In the genomic region with DNA sequence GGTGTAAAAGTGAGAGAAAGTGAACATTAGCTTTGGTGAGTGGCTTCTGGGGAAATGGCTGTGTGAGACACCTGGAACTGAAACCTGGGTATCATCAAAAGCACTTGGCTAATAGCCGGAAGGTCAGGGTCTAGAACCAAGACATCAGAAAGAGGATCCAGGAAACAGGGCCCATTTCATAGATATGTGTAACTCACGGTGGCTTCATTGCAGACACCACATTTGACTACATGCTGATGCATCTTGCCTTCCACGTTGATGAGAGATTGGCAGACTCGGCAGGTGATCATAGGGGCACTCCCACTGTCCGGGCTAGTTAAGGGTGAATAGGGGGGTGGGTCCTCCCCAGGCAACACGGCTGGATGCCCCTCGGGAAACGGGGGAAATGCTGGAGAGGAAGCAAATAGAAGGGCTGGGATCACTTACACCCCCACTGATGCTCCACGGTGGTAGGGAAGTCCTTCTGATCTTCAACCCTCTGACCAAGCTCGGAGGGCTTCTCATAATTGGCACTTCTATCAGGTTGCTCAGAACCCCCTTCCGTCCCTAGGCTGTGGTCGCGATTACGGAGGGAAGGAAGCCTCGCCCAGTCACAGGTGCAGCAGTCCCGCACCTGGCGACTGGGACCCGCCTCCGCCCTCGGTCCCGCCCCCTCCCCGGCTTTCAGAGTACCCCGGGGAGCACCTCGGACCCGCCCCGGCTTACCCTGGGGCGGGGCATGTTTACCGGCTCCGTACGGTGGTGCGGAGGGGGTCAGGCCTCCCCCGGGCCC, we compare ENCODE assay signal across 1 cellular context.
TF ChIP-seq lines count a peak whose summit lies in the region.

No MANE protein-coding gene starts in this region.

TF ChIP-seq in GM12878, 131 proteins besides CTCF, POLR2A, EP300 and RAD21 (continued from another document):
- TF ChIP-seq CHD1 (IDR thresholded peaks at IDR 0.05; ENCODE audit: low read depth, low read length), result no peak
- TF ChIP-seq SREBF1 (IDR thresholded peaks at IDR 0.05; ENCODE audit: low read length), result no peak
- TF ChIP-seq IKZF1 (conservative IDR thresholded peaks at IDR 0.05), result no peak
- TF ChIP-seq BHLHE40 (IDR thresholded peaks at IDR 0.05; ENCODE audit: borderline replicate concordance in 1 of 2, low read depth in 2 of 2, low read length in 1 of 2), result no peak
- TF ChIP-seq CREM (IDR thresholded peaks at IDR 0.05; ENCODE audit: low read depth), result no peak
- no peak for TF ChIP-seq NFIC (IDR thresholded peaks at IDR 0.05; ENCODE audit: low read depth, low read length)
- no peak for TF ChIP-seq CBX3 (IDR thresholded peaks at IDR 0.05; ENCODE audit: borderline replicate concordance, low read depth)
- no peak; the same call in 1 of the 2 replicates for TF ChIP-seq ZNF207 (IDR thresholded peaks at IDR 0.05; ENCODE audit: borderline replicate concordance)
- 0 out of 2 replicates have a peak, but pooled peaks have one; percentile 17 for TF ChIP-seq TCF3 (IDR thresholded peaks at IDR 0.05; ENCODE audit: borderline replicate concordance, insufficient read depth, low read depth, low read length)
- TF ChIP-seq HDAC6 (IDR thresholded peaks at IDR 0.05; ENCODE audit: unreplicated experiment), result no peak
- TF ChIP-seq NKRF (conservative IDR thresholded peaks at IDR 0.05), result no peak
- TF ChIP-seq NR2C2 (IDR thresholded peaks at IDR 0.05; ENCODE audit: borderline replicate concordance, control insufficient read depth, insufficient read length, low read depth), result no peak
- TF ChIP-seq ZBTB11 (CRISPR knock-in tag; IDR thresholded peaks at IDR 0.05), result no peak
- no peak for TF ChIP-seq DPF2 (IDR thresholded peaks at IDR 0.05)
- no peak for TF ChIP-seq RELA (IDR thresholded peaks at IDR 0.05; ENCODE audit: borderline replicate concordance, partially characterized antibody)
- TF ChIP-seq, protein P1, sequence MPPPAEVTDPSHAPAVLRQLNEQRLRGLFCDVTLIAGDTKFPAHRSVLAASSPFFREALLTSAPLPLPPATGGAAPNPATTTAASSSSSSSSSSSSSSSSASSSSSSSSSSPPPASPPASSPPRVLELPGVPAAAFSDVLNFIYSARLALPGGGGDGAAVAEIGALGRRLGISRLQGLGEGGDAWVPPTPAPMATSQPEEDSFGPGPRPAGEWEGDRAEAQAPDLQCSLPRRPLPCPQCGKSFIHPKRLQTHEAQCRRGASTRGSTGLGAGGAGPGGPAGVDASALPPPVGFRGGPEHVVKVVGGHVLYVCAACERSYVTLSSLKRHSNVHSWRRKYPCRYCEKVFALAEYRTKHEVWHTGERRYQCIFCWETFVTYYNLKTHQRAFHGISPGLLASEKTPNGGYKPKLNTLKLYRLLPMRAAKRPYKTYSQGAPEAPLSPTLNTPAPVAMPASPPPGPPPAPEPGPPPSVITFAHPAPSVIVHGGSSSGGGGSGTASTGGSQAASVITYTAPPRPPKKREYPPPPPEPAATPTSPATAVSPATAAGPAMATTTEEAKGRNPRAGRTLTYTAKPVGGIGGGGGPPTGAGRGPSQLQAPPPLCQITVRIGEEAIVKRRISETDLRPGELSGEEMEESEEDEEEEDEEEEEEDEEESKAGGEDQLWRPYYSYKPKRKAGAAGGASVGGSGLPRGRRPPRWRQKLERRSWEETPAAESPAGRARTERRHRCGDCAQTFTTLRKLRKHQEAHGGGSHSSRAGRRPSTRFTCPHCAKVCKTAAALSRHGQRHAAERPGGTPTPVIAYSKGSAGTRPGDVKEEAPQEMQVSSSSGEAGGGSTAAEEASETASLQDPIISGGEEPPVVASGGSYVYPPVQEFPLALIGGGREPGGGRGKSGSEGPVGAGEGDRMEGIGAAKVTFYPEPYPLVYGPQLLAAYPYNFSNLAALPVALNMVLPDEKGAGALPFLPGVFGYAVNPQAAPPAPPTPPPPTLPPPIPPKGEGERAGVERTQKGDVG (CRISPR knock-in tag; IDR thresholded peaks at IDR 0.05), result no peak
- TF ChIP-seq CEBPZ (IDR thresholded peaks at IDR 0.05; ENCODE audit: low read depth, low read length), result no peak
- TF ChIP-seq, protein P2, sequence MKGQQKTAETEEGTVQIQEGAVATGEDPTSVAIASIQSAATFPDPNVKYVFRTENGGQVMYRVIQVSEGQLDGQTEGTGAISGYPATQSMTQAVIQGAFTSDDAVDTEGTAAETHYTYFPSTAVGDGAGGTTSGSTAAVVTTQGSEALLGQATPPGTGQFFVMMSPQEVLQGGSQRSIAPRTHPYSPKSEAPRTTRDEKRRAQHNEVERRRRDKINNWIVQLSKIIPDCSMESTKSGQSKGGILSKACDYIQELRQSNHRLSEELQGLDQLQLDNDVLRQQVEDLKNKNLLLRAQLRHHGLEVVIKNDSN (IDR thresholded peaks at IDR 0.05; ENCODE audit: borderline replicate concordance, extremely low read length, insufficient read depth, low read depth, low read length), result no peak
- TF ChIP-seq SRF (IDR thresholded peaks at IDR 0.05; ENCODE audit: low read depth in 2 of 2, low read length in 2 of 2), result no peak
- TF ChIP-seq NBN (IDR thresholded peaks at IDR 0.05), result no peak
